In the genomic region with DNA sequence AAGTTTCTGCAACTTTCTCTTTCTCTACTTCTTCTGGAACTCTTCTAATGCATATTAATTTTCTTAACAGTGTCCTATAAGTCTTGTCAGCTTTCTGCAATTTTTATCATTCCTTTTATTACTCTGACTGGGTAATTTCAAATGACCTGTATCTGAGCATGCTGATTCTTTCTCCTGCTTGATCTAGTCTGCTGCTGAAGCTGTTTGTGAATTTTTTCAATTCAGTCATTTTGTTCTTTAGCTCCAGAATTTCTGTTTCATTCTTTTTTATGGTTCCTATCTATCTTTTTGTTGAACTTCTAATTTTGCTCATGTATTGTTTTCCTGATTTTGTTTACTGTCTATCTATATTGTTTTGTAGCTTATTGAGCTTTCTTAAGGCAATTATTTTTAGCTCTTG, we compare ENCODE assay signal across 3 cellular contexts.
TF ChIP-seq lines count a peak whose summit lies in the region.

No MANE protein-coding gene starts in this region.

TF ChIP-seq in GM23338, 12 proteins besides CTCF, POLR2A, EP300 and RAD21:
- TF ChIP-seq, protein P1, sequence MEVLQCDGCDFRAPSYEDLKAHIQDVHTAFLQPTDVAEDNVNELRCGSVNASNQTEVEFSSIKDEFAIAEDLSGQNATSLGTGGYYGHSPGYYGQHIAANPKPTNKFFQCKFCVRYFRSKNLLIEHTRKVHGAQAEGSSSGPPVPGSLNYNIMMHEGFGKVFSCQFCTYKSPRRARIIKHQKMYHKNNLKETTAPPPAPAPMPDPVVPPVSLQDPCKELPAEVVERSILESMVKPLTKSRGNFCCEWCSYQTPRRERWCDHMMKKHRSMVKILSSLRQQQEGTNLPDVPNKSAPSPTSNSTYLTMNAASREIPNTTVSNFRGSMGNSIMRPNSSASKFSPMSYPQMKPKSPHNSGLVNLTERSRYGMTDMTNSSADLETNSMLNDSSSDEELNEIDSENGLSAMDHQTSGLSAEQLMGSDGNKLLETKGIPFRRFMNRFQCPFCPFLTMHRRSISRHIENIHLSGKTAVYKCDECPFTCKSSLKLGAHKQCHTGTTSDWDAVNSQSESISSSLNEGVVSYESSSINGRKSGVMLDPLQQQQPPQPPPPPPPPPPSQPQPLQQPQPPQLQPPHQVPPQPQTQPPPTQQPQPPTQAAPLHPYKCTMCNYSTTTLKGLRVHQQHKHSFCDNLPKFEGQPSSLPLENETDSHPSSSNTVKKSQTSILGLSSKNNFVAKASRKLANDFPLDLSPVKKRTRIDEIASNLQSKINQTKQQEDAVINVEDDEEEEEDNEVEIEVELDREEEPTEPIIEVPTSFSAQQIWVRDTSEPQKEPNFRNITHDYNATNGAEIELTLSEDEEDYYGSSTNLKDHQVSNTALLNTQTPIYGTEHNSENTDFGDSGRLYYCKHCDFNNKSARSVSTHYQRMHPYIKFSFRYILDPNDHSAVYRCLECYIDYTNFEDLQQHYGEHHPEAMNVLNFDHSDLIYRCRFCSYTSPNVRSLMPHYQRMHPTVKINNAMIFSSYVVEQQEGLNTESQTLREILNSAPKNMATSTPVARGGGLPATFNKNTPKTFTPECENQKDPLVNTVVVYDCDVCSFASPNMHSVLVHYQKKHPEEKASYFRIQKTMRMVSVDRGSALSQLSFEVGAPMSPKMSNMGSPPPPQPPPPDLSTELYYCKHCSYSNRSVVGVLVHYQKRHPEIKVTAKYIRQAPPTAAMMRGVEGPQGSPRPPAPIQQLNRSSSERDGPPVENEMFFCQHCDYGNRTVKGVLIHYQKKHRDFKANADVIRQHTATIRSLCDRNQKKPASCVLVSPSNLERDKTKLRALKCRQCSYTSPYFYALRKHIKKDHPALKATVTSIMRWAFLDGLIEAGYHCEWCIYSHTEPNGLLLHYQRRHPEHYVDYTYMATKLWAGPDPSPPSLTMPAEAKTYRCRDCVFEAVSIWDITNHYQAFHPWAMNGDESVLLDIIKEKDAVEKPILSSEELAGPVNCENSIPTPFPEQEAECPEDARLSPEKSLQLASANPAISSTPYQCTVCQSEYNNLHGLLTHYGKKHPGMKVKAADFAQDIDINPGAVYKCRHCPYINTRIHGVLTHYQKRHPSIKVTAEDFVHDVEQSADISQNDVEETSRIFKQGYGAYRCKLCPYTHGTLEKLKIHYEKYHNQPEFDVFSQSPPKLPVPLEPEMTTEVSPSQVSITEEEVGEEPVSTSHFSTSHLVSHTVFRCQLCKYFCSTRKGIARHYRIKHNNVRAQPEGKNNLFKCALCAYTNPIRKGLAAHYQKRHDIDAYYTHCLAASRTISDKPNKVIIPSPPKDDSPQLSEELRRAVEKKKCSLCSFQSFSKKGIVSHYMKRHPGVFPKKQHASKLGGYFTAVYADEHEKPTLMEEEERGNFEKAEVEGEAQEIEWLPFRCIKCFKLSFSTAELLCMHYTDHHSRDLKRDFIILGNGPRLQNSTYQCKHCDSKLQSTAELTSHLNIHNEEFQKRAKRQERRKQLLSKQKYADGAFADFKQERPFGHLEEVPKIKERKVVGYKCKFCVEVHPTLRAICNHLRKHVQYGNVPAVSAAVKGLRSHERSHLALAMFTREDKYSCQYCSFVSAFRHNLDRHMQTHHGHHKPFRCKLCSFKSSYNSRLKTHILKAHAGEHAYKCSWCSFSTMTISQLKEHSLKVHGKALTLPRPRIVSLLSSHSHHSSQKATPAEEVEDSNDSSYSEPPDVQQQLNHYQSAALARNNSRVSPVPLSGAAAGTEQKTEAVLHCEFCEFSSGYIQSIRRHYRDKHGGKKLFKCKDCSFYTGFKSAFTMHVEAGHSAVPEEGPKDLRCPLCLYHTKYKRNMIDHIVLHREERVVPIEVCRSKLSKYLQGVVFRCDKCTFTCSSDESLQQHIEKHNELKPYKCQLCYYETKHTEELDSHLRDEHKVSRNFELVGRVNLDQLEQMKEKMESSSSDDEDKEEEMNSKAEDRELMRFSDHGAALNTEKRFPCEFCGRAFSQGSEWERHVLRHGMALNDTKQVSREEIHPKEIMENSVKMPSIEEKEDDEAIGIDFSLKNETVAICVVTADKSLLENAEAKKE (CRISPR knock-in tag; IDR thresholded peaks at IDR 0.05): no peak
- TF ChIP-seq NANOG (IDR thresholded peaks at IDR 0.05; ENCODE audit: borderline replicate concordance): peak; percentile 11; the same call in 1 of the 2 replicates

TF ChIP-seq in WTC11, 78 proteins besides CTCF, POLR2A, EP300 and RAD21:
- TF ChIP-seq, protein P2, sequence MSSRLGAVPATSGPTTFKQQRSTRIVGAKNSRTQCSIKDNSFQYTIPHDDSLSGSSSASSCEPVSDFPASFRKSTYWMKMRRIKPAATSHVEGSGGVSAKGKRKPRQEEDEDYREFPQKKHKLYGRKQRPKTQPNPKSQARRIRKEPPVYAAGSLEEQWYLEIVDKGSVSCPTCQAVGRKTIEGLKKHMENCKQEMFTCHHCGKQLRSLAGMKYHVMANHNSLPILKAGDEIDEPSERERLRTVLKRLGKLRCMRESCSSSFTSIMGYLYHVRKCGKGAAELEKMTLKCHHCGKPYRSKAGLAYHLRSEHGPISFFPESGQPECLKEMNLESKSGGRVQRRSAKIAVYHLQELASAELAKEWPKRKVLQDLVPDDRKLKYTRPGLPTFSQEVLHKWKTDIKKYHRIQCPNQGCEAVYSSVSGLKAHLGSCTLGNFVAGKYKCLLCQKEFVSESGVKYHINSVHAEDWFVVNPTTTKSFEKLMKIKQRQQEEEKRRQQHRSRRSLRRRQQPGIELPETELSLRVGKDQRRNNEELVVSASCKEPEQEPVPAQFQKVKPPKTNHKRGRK (CRISPR knock-in tag; IDR thresholded peaks at IDR 0.05; ENCODE audit: borderline replicate concordance): no peak
- TF ChIP-seq, protein P3, sequence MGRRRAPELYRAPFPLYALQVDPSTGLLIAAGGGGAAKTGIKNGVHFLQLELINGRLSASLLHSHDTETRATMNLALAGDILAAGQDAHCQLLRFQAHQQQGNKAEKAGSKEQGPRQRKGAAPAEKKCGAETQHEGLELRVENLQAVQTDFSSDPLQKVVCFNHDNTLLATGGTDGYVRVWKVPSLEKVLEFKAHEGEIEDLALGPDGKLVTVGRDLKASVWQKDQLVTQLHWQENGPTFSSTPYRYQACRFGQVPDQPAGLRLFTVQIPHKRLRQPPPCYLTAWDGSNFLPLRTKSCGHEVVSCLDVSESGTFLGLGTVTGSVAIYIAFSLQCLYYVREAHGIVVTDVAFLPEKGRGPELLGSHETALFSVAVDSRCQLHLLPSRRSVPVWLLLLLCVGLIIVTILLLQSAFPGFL (CRISPR knock-in tag; IDR thresholded peaks at IDR 0.05; ENCODE audit: borderline replicate concordance): no peak
- no peak for TF ChIP-seq EMX1 (CRISPR knock-in tag; IDR thresholded peaks at IDR 0.05)
- TF ChIP-seq TCF7 (CRISPR knock-in tag; IDR thresholded peaks at IDR 0.05; ENCODE audit: low read depth): no peak
- no peak for TF ChIP-seq ZNF138 (CRISPR knock-in tag; conservative IDR thresholded peaks at IDR 0.05)
- TF ChIP-seq, protein P4, sequence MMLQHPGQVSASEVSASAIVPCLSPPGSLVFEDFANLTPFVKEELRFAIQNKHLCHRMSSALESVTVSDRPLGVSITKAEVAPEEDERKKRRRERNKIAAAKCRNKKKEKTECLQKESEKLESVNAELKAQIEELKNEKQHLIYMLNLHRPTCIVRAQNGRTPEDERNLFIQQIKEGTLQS (CRISPR knock-in tag; conservative IDR thresholded peaks at IDR 0.05): no peak
- TF ChIP-seq, protein P5, sequence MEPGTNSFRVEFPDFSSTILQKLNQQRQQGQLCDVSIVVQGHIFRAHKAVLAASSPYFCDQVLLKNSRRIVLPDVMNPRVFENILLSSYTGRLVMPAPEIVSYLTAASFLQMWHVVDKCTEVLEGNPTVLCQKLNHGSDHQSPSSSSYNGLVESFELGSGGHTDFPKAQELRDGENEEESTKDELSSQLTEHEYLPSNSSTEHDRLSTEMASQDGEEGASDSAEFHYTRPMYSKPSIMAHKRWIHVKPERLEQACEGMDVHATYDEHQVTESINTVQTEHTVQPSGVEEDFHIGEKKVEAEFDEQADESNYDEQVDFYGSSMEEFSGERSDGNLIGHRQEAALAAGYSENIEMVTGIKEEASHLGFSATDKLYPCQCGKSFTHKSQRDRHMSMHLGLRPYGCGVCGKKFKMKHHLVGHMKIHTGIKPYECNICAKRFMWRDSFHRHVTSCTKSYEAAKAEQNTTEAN (CRISPR knock-in tag; IDR thresholded peaks at IDR 0.05): no peak
- TF ChIP-seq, protein P6, sequence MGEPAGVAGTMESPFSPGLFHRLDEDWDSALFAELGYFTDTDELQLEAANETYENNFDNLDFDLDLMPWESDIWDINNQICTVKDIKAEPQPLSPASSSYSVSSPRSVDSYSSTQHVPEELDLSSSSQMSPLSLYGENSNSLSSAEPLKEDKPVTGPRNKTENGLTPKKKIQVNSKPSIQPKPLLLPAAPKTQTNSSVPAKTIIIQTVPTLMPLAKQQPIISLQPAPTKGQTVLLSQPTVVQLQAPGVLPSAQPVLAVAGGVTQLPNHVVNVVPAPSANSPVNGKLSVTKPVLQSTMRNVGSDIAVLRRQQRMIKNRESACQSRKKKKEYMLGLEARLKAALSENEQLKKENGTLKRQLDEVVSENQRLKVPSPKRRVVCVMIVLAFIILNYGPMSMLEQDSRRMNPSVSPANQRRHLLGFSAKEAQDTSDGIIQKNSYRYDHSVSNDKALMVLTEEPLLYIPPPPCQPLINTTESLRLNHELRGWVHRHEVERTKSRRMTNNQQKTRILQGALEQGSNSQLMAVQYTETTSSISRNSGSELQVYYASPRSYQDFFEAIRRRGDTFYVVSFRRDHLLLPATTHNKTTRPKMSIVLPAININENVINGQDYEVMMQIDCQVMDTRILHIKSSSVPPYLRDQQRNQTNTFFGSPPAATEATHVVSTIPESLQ (CRISPR knock-in tag; IDR thresholded peaks at IDR 0.05): no peak

TF ChIP-seq in HepG2, 621 proteins besides CTCF, POLR2A, EP300 and RAD21:
- peak; percentile 99 for TF ChIP-seq ZNF160 (CRISPR knock-in tag; IDR thresholded peaks at IDR 0.05)
- TF ChIP-seq, protein P7, sequence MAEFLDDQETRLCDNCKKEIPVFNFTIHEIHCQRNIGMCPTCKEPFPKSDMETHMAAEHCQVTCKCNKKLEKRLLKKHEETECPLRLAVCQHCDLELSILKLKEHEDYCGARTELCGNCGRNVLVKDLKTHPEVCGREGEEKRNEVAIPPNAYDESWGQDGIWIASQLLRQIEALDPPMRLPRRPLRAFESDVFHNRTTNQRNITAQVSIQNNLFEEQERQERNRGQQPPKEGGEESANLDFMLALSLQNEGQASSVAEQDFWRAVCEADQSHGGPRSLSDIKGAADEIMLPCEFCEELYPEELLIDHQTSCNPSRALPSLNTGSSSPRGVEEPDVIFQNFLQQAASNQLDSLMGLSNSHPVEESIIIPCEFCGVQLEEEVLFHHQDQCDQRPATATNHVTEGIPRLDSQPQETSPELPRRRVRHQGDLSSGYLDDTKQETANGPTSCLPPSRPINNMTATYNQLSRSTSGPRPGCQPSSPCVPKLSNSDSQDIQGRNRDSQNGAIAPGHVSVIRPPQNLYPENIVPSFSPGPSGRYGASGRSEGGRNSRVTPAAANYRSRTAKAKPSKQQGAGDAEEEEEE (CRISPR knock-in tag; IDR thresholded peaks at IDR 0.05; ENCODE audit: borderline replicate concordance): no peak
